Comparison of ENCODE assay signal across 9 cellular contexts in genomic region chr2:18117592-18117991, GRCh38.
A peak's percentile ranks its signal among the peaks of the same experiment; 100 is the strongest.
DNase-seq lines count a peak whose midpoint lies in the region; ATAC-seq and TF ChIP-seq lines count a peak whose summit lies in the region.
"Had no signal": no experiment of that assay in that cellular context is flagged by ENCODE, and none has a peak within 500 bp of the region (broad histone marks: within the 10 kb centered on the region; RNA-seq: fewer than 3 reads in every experiment).

No MANE protein-coding gene starts in this region.

- H3K4me3 Mint-ChIP-seq in Calu3 (ENCODE audit: low read depth, unreplicated experiment), result no peak overlapping the region
- H3K4me3 Mint-ChIP-seq: nephron had no signal

- no peak overlapping the region for H3K27ac Mint-ChIP-seq in Calu3 (ENCODE audit: unreplicated experiment)
- H3K27ac Mint-ChIP-seq: nephron had no signal

- TF ChIP-seq CTCF in Calu3 (IDR thresholded peaks at IDR 0.05; ENCODE audit: unreplicated experiment) (peak; percentile 32), upper lobe of left lung (IDR thresholded peaks at IDR 0.05) (peak in 5 of 6 experiments; percentile 42 to 57 (median 47))

- BruUV-seq in Calu3 (replicated peaks; lab: Mats Ljungman, UMichigan), result no TSS peak

- peak; percentile 89 for ATAC-seq in GM19043 (IDR thresholded peaks at IDR 0.05; ENCODE audit: low read depth, unreplicated experiment)
- ATAC-seq in HG03103 (IDR thresholded peaks at IDR 0.05; ENCODE audit: low read depth, unreplicated experiment), result peak; percentile 94
- ATAC-seq in upper lobe of left lung (ENCODE audit: low FRiP score in 2 of 2), result peak in 1 of 2 donors; percentile 66
- no peak for ATAC-seq in sciatic nerve

- DNase-seq in Calu3, result peak; percentile 50
- DNase-seq in NCI-H82 treated with DMSO at 0.1 percent for 48 hours (lab: John Stamatoyannopoulos, UW; ENCODE audit: unreplicated experiment), result peak; percentile 17
- DNase-seq in epithelial cell of prostate (ENCODE audit: low read depth, low spot score), result peak; percentile 16
- DNase-seq in upper lobe of left lung, result peak in 1 of 2 donors; percentile 56
- no peak for DNase-seq in germinal center (ENCODE audit: low spot score)
- no peak for DNase-seq in sciatic nerve (ENCODE audit: low spot score)

- no peaks in the 10 kb centered on the region for H3K4me1 Mint-ChIP-seq in Calu3 (ENCODE audit: low read depth, unreplicated experiment)
- H3K4me1 Mint-ChIP-seq: nephron had no signal

- no peaks in the 10 kb centered on the region for H3K27me3 ChIP-seq in upper lobe of left lung

- CTCF ChIA-PET in Calu3 (lab: Charles Lee), result no interaction called here

- H3K27ac ChIP-seq in epithelial cell of prostate (no peak overlapping the region), upper lobe of left lung (no peak overlapping the region)

- no peaks in the 10 kb centered on the region for H3K9me3 Mint-ChIP-seq in Calu3 (ENCODE audit: low read depth, unreplicated experiment)

- no peak for TF ChIP-seq EP300 in upper lobe of left lung (IDR thresholded peaks at IDR 0.05)

- no peaks in the 10 kb centered on the region for H3K36me3 Mint-ChIP-seq in Calu3 (ENCODE audit: insufficient read depth, unreplicated experiment)

- no peaks in the 10 kb centered on the region for H3K36me3 ChIP-seq in upper lobe of left lung

- H3K9me3 ChIP-seq in upper lobe of left lung, result no peaks in the 10 kb centered on the region

- H3K4me1 ChIP-seq in upper lobe of left lung, result no peaks in the 10 kb centered on the region

- no peak for TF ChIP-seq POLR2A in upper lobe of left lung (IDR thresholded peaks at IDR 0.05)

- intact Hi-C loops in Calu3 (cut with micrococcal nuclease; ENCODE audit: unreplicated experiment) (loop anchor here (1.0 to 5.0 kb wide), 2 partner anchors 260 to 266 kb away; no protein-coding TSS in a partner anchor), sciatic nerve (cut with DNase I) (no loop called here)

- WGBS in upper lobe of left lung, 2 donors, result 46 to 67% methylated on average over 2 of the region's 2 CpGs

- no peak overlapping the region for H3K4me3 ChIP-seq in upper lobe of left lung

- peaks cover 12% of the 10 kb centered on the region for H3K27me3 Mint-ChIP-seq in Calu3 (ENCODE audit: unreplicated experiment)

Comparison
In these comparisons a context has a peak if more than half of its experiments do, and no peak if none do; other contexts are left out.
1. DNase-seq: peak in Calu3 (single experiment), NCI-H82 treated with DMSO at 0.1 percent for 48 hours (single experiment) and epithelial cell of prostate (single experiment); none in germinal center (single experiment) and sciatic nerve (single experiment).